Comparison of ENCODE assay signal across 30 cellular contexts in genomic region chr1:51115714-51116404, GRCh38. TPM values are rescaled to one million over a fixed set of nuclear protein-coding genes. Genes with fewer than 3 reads are reported as not detected.
"Had no signal": no experiment of that assay in that cellular context is flagged by ENCODE, and none has a peak within 500 bp of the region (broad histone marks: within the 10 kb centered on the region; RNA-seq: fewer than 3 reads in every experiment).

No MANE protein-coding gene starts in this region.

- DNase-seq: activated CD4-positive, alpha-beta memory T cell treated with anti-CD3 and anti-CD28 coated beads for 36 hours; activated CD4-positive, alpha-beta T cell treated with anti-CD3 and anti-CD28 coated beads, Interleukin-2, amount 10 ng/mL, durations not matched to agents 7 days and 5 days; activated CD4-positive, CD25-positive, alpha-beta regulatory T cell; activated CD8-positive, alpha-beta memory T cell treated with anti-CD3 and anti-CD28 coated beads for 24 hours; activated effector memory CD4-positive, alpha-beta T cell treated with anti-CD3 and anti-CD28 coated beads, Interleukin-2, amount 50 U/mL, for 16 hours; activated naive CD4-positive, alpha-beta T cell treated with Interleukin-2 at 50 U/mL for 16 hours; activated naive CD8-positive, alpha-beta T cell treated with anti-CD3 and anti-CD28 coated beads, Interleukin-2, amount 50 U/mL, for 24 hours; activated T-cell treated with anti-CD3 and anti-CD28 coated beads, Interleukin-2, amount 50 U/mL, for 4 hours; amniotic stem cell; body of pancreas; central memory CD4-positive, alpha-beta T cell; Karpas-422; NCI-H1105 treated with DMSO at 0.1 percent for 48 hours; NCI-H146; NCI-H1930; NCI-H2171 treated with DMSO at 0.1 percent for 48 hours; NCI-H226; NCI-H526; NCI-H774; SIG-M5; T-cell; T-helper 2 cell; T1000 had no signal

- H3K4me3 ChIP-seq: ascending aorta, body of pancreas had no signal

- ATAC-seq: activated naive CD4-positive, alpha-beta T cell treated with anti-CD3 and anti-CD28 coated beads, Interleukin-2, amount 50 U/mL, for 72 hours; activated naive CD8-positive, alpha-beta T cell treated with anti-CD3 and anti-CD28 coated beads, Interleukin-2, amount 50 U/mL, for 24 hours; activated T-cell treated with anti-CD3 and anti-CD28 coated beads, Interleukin-2, amount 50 U/mL, for 4 hours; body of pancreas; T-cell had no signal

- H3K27ac ChIP-seq: ascending aorta, body of pancreas had no signal

- H3K36me3 ChIP-seq: ascending aorta had no signal

- FAIRE-seq: bronchial epithelial cell, TTC549 had no signal

- H3K27me3 ChIP-seq: ascending aorta, body of pancreas had no signal

- H3K9me3 ChIP-seq: ascending aorta, body of pancreas had no signal

- H3K4me1 ChIP-seq: ascending aorta had no signal

RNA-seq across cellular contexts. Expression of gene C1orf185, which starts 13.8 kb away (rescaled TPM):
- total RNA-seq: activated CD4-positive, alpha-beta memory T cell treated with anti-CD3 and anti-CD28 coated beads for 36 hours; activated CD4-positive, alpha-beta T cell treated with anti-CD3 and anti-CD28 coated beads, Interleukin-2, amount 10 ng/mL, durations not matched to agents 7 days and 5 days; activated naive CD4-positive, alpha-beta T cell treated with anti-CD3 and anti-CD28 coated beads, Interleukin-2, amount 50 U/mL, for 72 hours; activated T-cell treated with anti-CD3 and anti-CD28 coated beads, Interleukin-2, amount 50 U/mL, for 4 hours; ascending aorta; body of pancreas; bronchial epithelial cell; chondrocyte; NCI-H460; RPMI7951; T-cell had no signal
